Comparison of ENCODE assay signal across 14 cellular contexts in the genomic region with DNA sequence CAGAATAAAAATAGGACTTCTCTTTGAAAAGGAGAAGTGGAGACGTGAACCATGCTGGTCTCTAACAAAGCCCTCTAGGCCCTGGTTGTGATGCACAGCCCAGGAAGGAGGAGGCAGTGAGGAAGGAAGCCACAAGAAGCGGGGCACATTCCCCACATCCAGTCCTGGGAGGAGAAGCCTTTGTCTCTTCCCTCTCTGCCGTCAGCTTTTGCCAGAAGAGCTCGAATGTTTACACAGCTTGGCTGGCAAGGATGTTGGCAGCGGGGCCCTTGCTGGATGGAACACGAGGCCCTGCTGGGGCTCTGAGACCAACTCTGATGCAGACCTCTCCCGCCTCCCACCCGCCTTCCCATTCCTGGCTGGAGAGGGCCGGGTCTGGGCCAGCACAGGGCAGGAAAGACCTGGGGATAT.
DNase-seq lines count a peak whose midpoint lies in the region; ATAC-seq and TF ChIP-seq lines count a peak whose summit lies in the region.
"Had no signal": no experiment of that assay in that cellular context is flagged by ENCODE, and none has a peak within 500 bp of the region (broad histone marks: within the 10 kb centered on the region; RNA-seq: fewer than 3 reads in every experiment).

No MANE protein-coding gene starts in this region.

- no peak overlapping the region for H3K4me3 Mint-ChIP-seq in endothelial cell (ENCODE audit: unreplicated experiment)
- H3K4me3 Mint-ChIP-seq: activated CD4-positive, alpha-beta T cell treated with anti-CD3 and anti-CD28 coated beads for 36 hours had no signal

- DNase-seq in ELF-1 (ENCODE audit: low read depth, low spot score) (peak; percentile 11), NCI-H345 treated with DMSO at 0.1 percent for 48 hours (lab: John Stamatoyannopoulos, UW; ENCODE audit: unreplicated experiment) (peak; percentile 1), endothelial cell (ENCODE audit: low spot score) (peak; percentile 59), psoas muscle (peak; percentile 22 to 76), SW 1271 (lab: John Stamatoyannopoulos, UW) (no peak)
- no peak for DNase-seq in activated effector memory CD4-positive, alpha-beta T cell treated with Interleukin-2 at 50 U/mL for 16 hours
- DNase-seq: activated CD4-positive, alpha-beta T cell treated with anti-CD3 and anti-CD28 coated beads for 36 hours; DMS 273 treated with DMSO at 0.1 percent for 48 hours; stimulated activated CD4-positive, alpha-beta T cell treated with anti-CD3 and anti-CD28 coated beads, Interleukin-1b, Interleukin-23, amount 100 ng/mL, for 48 hours; trophoblast cell had no signal

- peak; percentile 39 to 86 (median 66) for ATAC-seq in psoas muscle
- no peak for ATAC-seq in HG03432 (IDR thresholded peaks at IDR 0.05; ENCODE audit: unreplicated experiment)
- no peak for ATAC-seq in GM18873 (IDR thresholded peaks at IDR 0.05; ENCODE audit: low FRiP score, unreplicated experiment)
- ATAC-seq: activated CD4-positive, alpha-beta T cell treated with anti-CD3 and anti-CD28 coated beads for 36 hours; Panc1 had no signal

- 13 to 25% (median 17%) methylated on average over 8 to 9 of the region's 9 CpGs for WGBS in psoas muscle, 3 donors

- peaks cover 28% of the 10 kb centered on the region for H3K4me1 Mint-ChIP-seq in endothelial cell (ENCODE audit: unreplicated experiment)
- H3K4me1 Mint-ChIP-seq: activated CD4-positive, alpha-beta T cell treated with anti-CD3 and anti-CD28 coated beads for 36 hours had no signal

- H3K4me3 ChIP-seq in psoas muscle = no peak overlapping the region
- H3K4me3 ChIP-seq: esophagus muscularis mucosa had no signal

- H3K27me3 ChIP-seq in psoas muscle (ENCODE audit: insufficient read depth in 3 of 3, low read length in 2 of 3) = no peaks in the 10 kb centered on the region

- peaks cover 17% of the 10 kb centered on the region for H3K4me1 ChIP-seq in psoas muscle

- no peaks in the 10 kb centered on the region for H3K36me3 Mint-ChIP-seq in endothelial cell (ENCODE audit: low read depth, unreplicated experiment)

- peaks cover 5% of the 10 kb centered on the region for H3K27me3 Mint-ChIP-seq in endothelial cell (ENCODE audit: unreplicated experiment)

- H3K27ac Mint-ChIP-seq in endothelial cell (ENCODE audit: unreplicated experiment) = peak overlapping the region; percentile 86
- H3K27ac Mint-ChIP-seq: activated CD4-positive, alpha-beta T cell treated with anti-CD3 and anti-CD28 coated beads for 36 hours had no signal

- intact Hi-C loops in psoas muscle (cut with DNase I) = no loop called here

- no peaks in the 10 kb centered on the region for H3K9me3 Mint-ChIP-seq in endothelial cell (ENCODE audit: unreplicated experiment)

- peak overlapping the region; percentile 51 for H3K27ac ChIP-seq in psoas muscle

- TF ChIP-seq CTCF in endothelial cell (IDR thresholded peaks at IDR 0.05; ENCODE audit: unreplicated experiment) = no peak
- no peak for TF ChIP-seq CTCF in psoas muscle (IDR thresholded peaks at IDR 0.05)

- H3K9me3 ChIP-seq in psoas muscle = no peaks in the 10 kb centered on the region
- H3K9me3 ChIP-seq: esophagus muscularis mucosa had no signal

- no peaks in the 10 kb centered on the region for H3K36me3 ChIP-seq in psoas muscle (ENCODE audit: insufficient read depth in 1 of 2, low read depth in 1 of 2)
- H3K36me3 ChIP-seq: esophagus muscularis mucosa had no signal

Comparison
In these comparisons a context has a peak if more than half of its experiments do, and no peak if none do; other contexts are left out.
1. DNase-seq: peak in ELF-1 (single experiment), NCI-H345 treated with DMSO at 0.1 percent for 48 hours (single experiment), endothelial cell (single experiment) and psoas muscle (2 of 2); none in SW 1271 (0 of 2) and activated effector memory CD4-positive, alpha-beta T cell treated with Interleukin-2 at 50 U/mL for 16 hours (single experiment).
2. ATAC-seq: peak in psoas muscle (4 of 4); none in HG03432 (single experiment) and GM18873 (single experiment).